1 cellular context compared by ENCODE assay signal in genomic region chr1:119140177-119141019, GRCh38.
A peak's percentile ranks its signal among the peaks of the same experiment; 100 is the strongest.
TF ChIP-seq lines count a peak whose summit lies in the region.

TSS of gene WARS2 (minus strand) at chr1:119140653. CDS start at chr1:119140644, 9 bp downstream.

TF ChIP-seq in K562, 482 proteins besides CTCF, POLR2A, EP300 and RAD21 (continued from another document):
- TF ChIP-seq ZZZ3 (IDR thresholded peaks at IDR 0.05) (peak; percentile 95), ZNF121 (CRISPR knock-in tag; conservative IDR thresholded peaks at IDR 0.05) (no peak), ZNF766 (CRISPR knock-in tag; conservative IDR thresholded peaks at IDR 0.05) (peak; percentile 95), CBFA2T2 (conservative IDR thresholded peaks at IDR 0.05) (no peak), ZNF224 (CRISPR knock-in tag; IDR thresholded peaks at IDR 0.05) (no peak), MEF2A (IDR thresholded peaks at IDR 0.05; ENCODE audit: control insufficient read depth, low read depth, low read length) (no peak)
